Comparison of ENCODE assay signal across 8 cellular contexts in the genomic region with DNA sequence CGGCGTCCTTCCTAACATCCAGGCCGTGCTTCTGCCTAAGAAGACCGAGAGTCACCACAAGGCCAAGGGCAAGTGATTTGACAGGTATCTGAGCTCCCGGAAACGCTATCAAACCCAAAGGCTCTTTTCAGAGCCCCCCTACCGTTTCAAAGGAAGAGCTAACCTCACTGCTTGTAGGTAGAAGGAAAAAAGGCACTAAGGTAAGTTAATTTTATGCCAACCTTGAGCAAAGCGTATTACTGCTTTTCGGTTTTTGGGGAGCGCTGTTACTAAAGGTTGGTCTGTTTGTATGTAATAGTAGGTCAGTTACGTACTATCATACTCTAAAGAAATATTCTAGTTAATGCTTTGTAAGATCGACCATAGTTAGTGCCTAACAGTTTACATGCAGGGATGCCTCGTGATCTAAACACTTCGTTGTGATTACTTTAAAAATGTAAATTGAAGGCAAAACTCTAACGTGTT. TPM values are rescaled to one million over a fixed set of nuclear protein-coding genes. Genes with fewer than 3 reads are reported as not detected.
DNase-seq lines count a peak whose midpoint lies in the region; ATAC-seq and TF ChIP-seq lines count a peak whose summit lies in the region.

No MANE protein-coding gene starts in this region.

- H3K4me1 ChIP-seq in esophagus muscularis mucosa (peaks cover 31 to 40% (median 34%) of the 10 kb centered on the region in 4 donors), neutrophil (ENCODE audit: control insufficient read depth in 1 of 2, insufficient read depth in 1 of 2, low read depth in 1 of 2, low read length in 1 of 2) (peaks cover 44 to 57% of the 10 kb centered on the region in 2 experiments)

- peak overlapping the region; percentile 66 for H3K9ac ChIP-seq in SU-DHL-6 (ENCODE audit: low read length)

- WGBS in esophagus muscularis mucosa = under 1% methylated on average over 11 of the region's 15 CpGs

- TF ChIP-seq POLR2A in esophagus muscularis mucosa (IDR thresholded peaks at IDR 0.05; ENCODE audit: low read depth) = no peak

- DNase-seq in AG10803 (ENCODE audit: low read depth) (no peak), esophagus muscularis mucosa (ENCODE audit: extremely low spot score) (no peak)

- TF ChIP-seq CTCF in AG10803 (conservative IDR thresholded peaks at IDR 0.05; ENCODE audit: low read length) = no peak
- no peak for TF ChIP-seq CTCF in SU-DHL-6 (IDR thresholded peaks at IDR 0.05; ENCODE audit: insufficient read depth, low read length, poor library complexity, severe bottlenecking)
- TF ChIP-seq CTCF in esophagus muscularis mucosa (IDR thresholded peaks at IDR 0.05) = no peak
- TF ChIP-seq CTCF in neutrophil (IDR thresholded peaks at IDR 0.05) = no peak

- ATAC-seq in HG02571 (IDR thresholded peaks at IDR 0.05; ENCODE audit: unreplicated experiment) (peak; percentile 2), HG03139 (IDR thresholded peaks at IDR 0.05; ENCODE audit: unreplicated experiment) (no peak), GM19455 (IDR thresholded peaks at IDR 0.05; ENCODE audit: unreplicated experiment) (no peak), HG03097 (IDR thresholded peaks at IDR 0.05; ENCODE audit: low FRiP score, unreplicated experiment) (no peak)

- peaks cover 40% of the 10 kb centered on the region for H3F3A ChIP-seq in SU-DHL-6 (ENCODE audit: insufficient read depth)

- no peaks in the 10 kb centered on the region for H3K9me2 ChIP-seq in SU-DHL-6 (replicated peaks; ENCODE audit: insufficient read depth, low read length)

- H3K27ac ChIP-seq in SU-DHL-6 (ENCODE audit: low read depth, low read length) = peak overlapping the region; percentile 94
- peak overlapping the region; percentile 95 to 98 (median 96) for H3K27ac ChIP-seq in esophagus muscularis mucosa (replicated peaks in 1 of 4)
- peak overlapping the region; percentile 93 for H3K27ac ChIP-seq in neutrophil

- H3K9me3 ChIP-seq in SU-DHL-6 (ENCODE audit: insufficient read depth, low read length) (no peaks in the 10 kb centered on the region), esophagus muscularis mucosa (no peaks in the 10 kb centered on the region), neutrophil (peaks cover 5% of the 10 kb centered on the region)

- no peak for TF ChIP-seq EP300 in esophagus muscularis mucosa (IDR thresholded peaks at IDR 0.05)

- H3K4me3 ChIP-seq in AG10803 (ENCODE audit: low read length) = peak overlapping the region; percentile 93
- peak overlapping the region; percentile 59 for H3K4me3 ChIP-seq in SU-DHL-6 (ENCODE audit: insufficient read depth, low read length, poor library complexity, severe bottlenecking)
- H3K4me3 ChIP-seq in esophagus muscularis mucosa = peak overlapping the region; percentile 80 to 94 (median 87)
- peak overlapping the region; percentile 91 for H3K4me3 ChIP-seq in neutrophil (ENCODE audit: low read depth in 1 of 2, low read length in 1 of 2)

- H3K79me2 ChIP-seq in SU-DHL-6 (ENCODE audit: insufficient read depth, low read length) = no peaks in the 10 kb centered on the region

- H2AFZ ChIP-seq in SU-DHL-6 (ENCODE audit: low read depth, low read length, severe bottlenecking) = no peak overlapping the region

- H3K27me3 ChIP-seq in SU-DHL-6 (ENCODE audit: low read length) = no peaks in the 10 kb centered on the region
- H3K27me3 ChIP-seq in esophagus muscularis mucosa = no peaks in the 10 kb centered on the region
- H3K27me3 ChIP-seq in neutrophil = no peaks in the 10 kb centered on the region

- intact Hi-C loops in esophagus muscularis mucosa (cut with DNase I) = loop anchor here (1.0 to 5.0 kb wide), 2 partner anchors 32 to 48 kb away; a partner anchor contains a TSS

- no peaks in the 10 kb centered on the region for H4K20me1 ChIP-seq in SU-DHL-6 (ENCODE audit: low read depth, low read length)

- peak overlapping the region; percentile 72 for H3K4me2 ChIP-seq in SU-DHL-6 (ENCODE audit: low read depth, low read length, poor library complexity, severe bottlenecking)

- H3K36me3 ChIP-seq in SU-DHL-6 (ENCODE audit: low read length) = no peaks in the 10 kb centered on the region
- H3K36me3 ChIP-seq in esophagus muscularis mucosa = peaks cover 0 to 21% (median 12%) of the 10 kb centered on the region in 4 donors
- peaks cover 40% of the 10 kb centered on the region for H3K36me3 ChIP-seq in neutrophil

RNA-seq across cellular contexts. Expression of gene HFE, which starts 37.4 kb away (rescaled TPM):
- total RNA-seq in esophagus muscularis mucosa = 1 to 10 TPM; 3.0 to 9.9 (median 6.5) TPM
